Comparison of ENCODE assay signal across 11 cellular contexts in the genomic region with DNA sequence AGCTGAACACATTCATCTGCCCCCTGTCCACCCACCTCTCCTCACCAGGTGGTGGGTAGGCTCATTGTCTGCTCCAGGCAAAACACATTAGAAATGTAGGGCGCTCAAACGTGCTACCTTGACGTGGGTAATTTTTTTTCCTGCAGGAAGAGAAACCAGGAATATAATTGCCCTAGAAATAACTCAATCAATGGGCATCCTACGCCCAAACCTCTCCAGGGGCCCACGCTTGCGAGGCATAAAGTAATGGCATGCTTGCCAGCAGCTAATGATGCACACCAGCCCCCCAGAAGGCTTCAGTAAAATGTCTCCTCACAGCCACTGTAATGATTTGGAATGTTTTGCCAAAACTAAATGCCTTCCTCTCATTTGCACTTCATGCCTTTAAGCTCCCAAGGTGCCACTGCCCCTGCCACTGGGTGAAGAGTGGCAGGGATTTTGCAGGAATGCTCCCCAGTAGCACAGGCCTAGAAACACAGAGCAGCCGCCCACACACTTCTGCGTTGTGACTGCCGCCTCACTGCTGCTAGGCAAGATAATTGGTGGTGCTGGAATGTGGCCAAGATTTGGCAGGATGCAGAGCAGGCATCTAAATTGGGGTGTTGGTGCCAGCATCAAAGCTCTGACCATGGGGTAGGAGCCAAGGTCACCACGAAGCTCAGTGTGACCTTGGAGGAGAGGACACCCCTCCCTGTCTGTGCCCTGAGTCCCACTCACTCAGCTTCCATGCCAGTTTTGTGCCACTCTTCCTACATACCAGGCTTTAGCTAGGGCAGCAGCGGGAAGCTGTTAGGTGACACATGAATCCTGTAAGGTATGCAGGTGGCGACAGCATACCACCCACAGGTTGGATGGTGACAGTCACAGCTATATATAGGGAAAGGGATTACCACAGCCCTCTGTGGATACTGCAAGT. TPM values are rescaled to one million over a fixed set of nuclear protein-coding genes. Genes with fewer than 3 reads are reported as not detected.
DNase-seq lines count a peak whose midpoint lies in the region; ATAC-seq and TF ChIP-seq lines count a peak whose summit lies in the region.
"Had no signal": no experiment of that assay in that cellular context is flagged by ENCODE, and none has a peak within 500 bp of the region (broad histone marks: within the 10 kb centered on the region; RNA-seq: fewer than 3 reads in every experiment).

No MANE protein-coding gene starts in this region.

- peak; percentile 36 for DNase-seq in DMS79 treated with DMSO at 0.1 percent for 48 hours (lab: John Stamatoyannopoulos, UW)
- no peak for DNase-seq in DMS79 (lab: John Stamatoyannopoulos, UW)
- DNase-seq in NCI-H1694 treated with DMSO at 0.1 percent for 48 hours (lab: John Stamatoyannopoulos, UW), result peak; percentile 59
- peak; percentile 23 to 39 for DNase-seq in T47D (ENCODE audit: low read depth in 1 of 2, low spot score in 1 of 2)
- DNase-seq in neural crest cell (ENCODE audit: low read depth, low spot score), result no peak
- no peak for DNase-seq in NCI-H524 (lab: John Stamatoyannopoulos, UW)
- no peak for DNase-seq in NOMO-1 (lab: John Stamatoyannopoulos, UW; ENCODE audit: unreplicated experiment in 2 of 2)
- DNase-seq: 8988T; NK-92 treated with Interleukin-12 subunit alpha and Interleukin-12 subunit beta, amount 100 ng/mL, for 24 hours had no signal

- in situ Hi-C loops in T47D (cut with HindIII; ENCODE audit: low pct_unique_long_range_greater_than_20kb, low sequenced_read_pairs), result no loop called here

- H3K36me3 Mint-ChIP-seq in neural crest cell (ENCODE audit: low read depth), result no peaks in the 10 kb centered on the region

- no peak for ATAC-seq in HG03280 (IDR thresholded peaks at IDR 0.05; ENCODE audit: unreplicated experiment)

- no peaks in the 10 kb centered on the region for H3K27me3 Mint-ChIP-seq in neural crest cell (ENCODE audit: low read depth)

- no peak overlapping the region for H3K4me3 Mint-ChIP-seq in neural crest cell
- H3K4me3 Mint-ChIP-seq: nephron had no signal

- H3K27ac Mint-ChIP-seq in neural crest cell (ENCODE audit: unreplicated experiment), result peak overlapping the region; percentile 71
- H3K27ac Mint-ChIP-seq: nephron had no signal

- TF ChIP-seq CTCF in neural crest cell (conservative IDR thresholded peaks at IDR 0.05), result no peak

- H3K4me1 Mint-ChIP-seq in neural crest cell, result no peaks in the 10 kb centered on the region

- H3K9me3 Mint-ChIP-seq in neural crest cell, result no peaks in the 10 kb centered on the region
- H3K9me3 Mint-ChIP-seq: nephron had no signal

RNA-seq across cellular contexts. Expression of gene PPP1R3C, which starts 48.7 kb away (rescaled TPM):
- total RNA-seq in neural crest cell, result 2.9 and 3.6 TPM in 2 replicates

Comparison
In these comparisons a context has a peak if more than half of its experiments do, and no peak if none do; other contexts are left out.
1. DNase-seq: peak in DMS79 treated with DMSO at 0.1 percent for 48 hours (single experiment), NCI-H1694 treated with DMSO at 0.1 percent for 48 hours (single experiment) and T47D (2 of 2); none in DMS79 (single experiment), neural crest cell (single experiment), NCI-H524 (0 of 2) and NOMO-1 (0 of 2).